Comparison of ENCODE assay signal across 16 cellular contexts in genomic region chr15:85406916-85407315, GRCh38. TPM values are rescaled to one million over a fixed set of nuclear protein-coding genes. Genes with fewer than 3 reads are reported as not detected.
DNase-seq lines count a peak whose midpoint lies in the region; ATAC-seq and TF ChIP-seq lines count a peak whose summit lies in the region.
"Had no signal": no experiment of that assay in that cellular context is flagged by ENCODE, and none has a peak within 500 bp of the region (broad histone marks: within the 10 kb centered on the region; RNA-seq: fewer than 3 reads in every experiment).

No MANE protein-coding gene starts in this region.

- H3K27me3 ChIP-seq in DOHH2 (ENCODE audit: control insufficient read depth, low read length) (no peaks in the 10 kb centered on the region), esophagus squamous epithelium (no peaks in the 10 kb centered on the region), HAP-1 (ENCODE audit: low read depth) (no peaks in the 10 kb centered on the region)

- no peak overlapping the region for H3K4me3 Mint-ChIP-seq in T-helper 17 cell
- H3K4me3 Mint-ChIP-seq: dendritic cell treated with granulocyte-macrophage colony-stimulating factor and Interleukin-4, amounts not matched to agents 40 ng/mL and 50 ng/mL, for 4 days had no signal

- H3K36me3 ChIP-seq in DOHH2 (ENCODE audit: control insufficient read depth, low read length), result peaks cover 17% of the 10 kb centered on the region
- no peaks in the 10 kb centered on the region for H3K36me3 ChIP-seq in esophagus squamous epithelium
- no peaks in the 10 kb centered on the region for H3K36me3 ChIP-seq in HAP-1 (replicated peaks)
- H3K36me3 ChIP-seq: thoracic aorta had no signal

- no peaks in the 10 kb centered on the region for H3K9me2 ChIP-seq in DOHH2 (replicated peaks; ENCODE audit: control insufficient read depth, low read length)

- no peaks in the 10 kb centered on the region for H3K27me3 Mint-ChIP-seq in T-helper 17 cell
- H3K27me3 Mint-ChIP-seq: dendritic cell treated with granulocyte-macrophage colony-stimulating factor and Interleukin-4, amounts not matched to agents 40 ng/mL and 50 ng/mL, for 4 days had no signal

- H3K4me2 ChIP-seq in DOHH2 (ENCODE audit: low read length), result peak overlapping the region; percentile 92

- H3K4me3 ChIP-seq in DOHH2 (ENCODE audit: low read length), result no peak overlapping the region
- H3K4me3 ChIP-seq in esophagus squamous epithelium, result no peak overlapping the region
- H3K4me3 ChIP-seq in HAP-1, result no peak overlapping the region
- H3K4me3 ChIP-seq: lung, psoas muscle, thoracic aorta had no signal

- peaks cover 23% of the 10 kb centered on the region for H3F3A ChIP-seq in DOHH2 (ENCODE audit: control insufficient read depth, insufficient read depth)

- H3K4me1 ChIP-seq in DOHH2 (ENCODE audit: control insufficient read depth, low read length) (peaks cover 99% of the 10 kb centered on the region), esophagus squamous epithelium (peaks cover 23 to 79% (median 51%) of the 10 kb centered on the region in 3 donors), HAP-1 (peaks cover 53% of the 10 kb centered on the region)

- H3K79me2 ChIP-seq in DOHH2 (ENCODE audit: control insufficient read depth, low read length), result peaks cover 99% of the 10 kb centered on the region

- WGBS in esophagus squamous epithelium, 2 donors, result 87 to 88% methylated on average over 4 of the region's 4 CpGs

- TF ChIP-seq CTCF in DOHH2 (IDR thresholded peaks at IDR 0.05; ENCODE audit: low read depth, low read length, poor library complexity, severe bottlenecking), result no peak
- TF ChIP-seq CTCF in esophagus squamous epithelium (IDR thresholded peaks at IDR 0.05), result no peak

- no peaks in the 10 kb centered on the region for H3K36me3 Mint-ChIP-seq in T-helper 17 cell (ENCODE audit: low read depth)

- 0 out of 2 replicates have a peak, but pooled peaks cover 3% of the 10 kb centered on the region for H4K20me1 ChIP-seq in DOHH2 (ENCODE audit: control insufficient read depth, insufficient read depth, low read depth, low read length)

- ATAC-seq in T-helper 17 cell (no peak), HG03139 (IDR thresholded peaks at IDR 0.05; ENCODE audit: unreplicated experiment) (no peak)

- in situ Hi-C loops in ACHN (cut with HindIII; ENCODE audit: low pct_ligation_motif_present, low pct_unique_long_range_greater_than_20kb, low sequenced_read_pairs), result no loop called here
- in situ Hi-C loops in HAP-1 (cut with MboI; ENCODE audit: low sequenced_read_pairs), result no loop called here

- DNase-seq in ACHN (peak; percentile 10), T-helper 17 cell (no peak), esophagus squamous epithelium (lab: John Stamatoyannopoulos, UW) (no peak), NCI-H1105 (lab: John Stamatoyannopoulos, UW) (no peak), HAP-1 (ENCODE audit: low spot score in 2 of 2) (no peak), HUDEP-2 (lab: John Stamatoyannopoulos, UW; ENCODE audit: unreplicated experiment in 76 of 76) (no peak)
- DNase-seq: glutamatergic neuron, NCI-H1105 treated with DMSO at 0.1 percent for 48 hours, NCI-H82, psoas muscle, T-helper 9 cell had no signal

- H3K9me3 ChIP-seq in DOHH2 (ENCODE audit: control insufficient read depth, insufficient read depth, low read length) (peaks cover 6% of the 10 kb centered on the region; the same call in 1 of the 2 replicates), T-helper 17 cell (ENCODE audit: control insufficient read depth, low read length, poor library complexity, severe bottlenecking) (no peaks in the 10 kb centered on the region), esophagus squamous epithelium (no peaks in the 10 kb centered on the region), HAP-1 (no peaks in the 10 kb centered on the region)
- H3K9me3 ChIP-seq: psoas muscle, thoracic aorta had no signal

- H3K27ac ChIP-seq in DOHH2 (ENCODE audit: low read depth, low read length) (0 out of 2 replicates have a peak overlapping the region, but pooled peaks have one; percentile 35), esophagus squamous epithelium (peak overlapping the region in 3 of 4 donors; percentile 69 to 81 (median 80))

- TF ChIP-seq POLR2A in esophagus squamous epithelium (IDR thresholded peaks at IDR 0.05), result no peak

- peaks cover 57% of the 10 kb centered on the region for H3K4me1 Mint-ChIP-seq in T-helper 17 cell

- intact Hi-C loops in esophagus squamous epithelium (cut with DNase I), result no loop called here

- H3K27ac Mint-ChIP-seq in T-helper 17 cell, result peak overlapping the region; percentile 4

RNA-seq across cellular contexts. Expression of gene AKAP13, which starts 26.5 kb away (rescaled TPM):
- total RNA-seq in T-helper 17 cell, result 100 to 1,000 TPM; 426 to 437 TPM
- total RNA-seq in esophagus squamous epithelium, result 100 to 1,000 TPM in 1 of 4 donors, 10 to 100 TPM in 3; 57.3 to 178 (median 81.5) TPM
